ENCODE assay signal across 18 cellular contexts in the genomic region with DNA sequence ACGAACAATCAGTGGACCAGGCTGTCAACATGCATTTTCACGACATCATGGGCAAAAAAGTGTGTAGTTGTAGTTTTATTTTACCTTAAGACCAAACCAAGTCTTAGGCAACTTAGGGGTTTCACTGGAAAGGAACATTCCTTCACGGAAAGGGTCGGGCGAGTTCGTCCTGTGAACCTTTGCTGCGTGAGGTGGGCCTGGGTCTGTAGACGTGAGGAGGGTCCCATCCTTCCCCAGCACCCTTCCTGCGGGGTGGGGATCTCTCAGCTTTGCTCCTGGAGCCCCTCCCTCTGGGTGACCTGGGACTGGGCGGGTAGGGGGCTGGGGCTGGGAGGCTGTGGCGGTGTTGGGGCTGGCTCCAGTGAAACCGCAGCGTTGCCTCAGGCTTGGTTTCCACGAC. TPM values are rescaled to one million over a fixed set of nuclear protein-coding genes. Genes with fewer than 3 reads are reported as not detected.
DNase-seq lines count a peak whose midpoint lies in the region; FAIRE-seq and TF ChIP-seq lines count a peak whose summit lies in the region.
"Had no signal": no experiment of that assay in that cellular context is flagged by ENCODE, and none has a peak within 500 bp of the region (broad histone marks: within the 10 kb centered on the region; RNA-seq: fewer than 3 reads in every experiment).

No MANE protein-coding gene starts in this region.

- DNase-seq in H9 (no peak), mesendoderm (no peak), suprapubic skin (ENCODE audit: low spot score in 2 of 2) (no peak), SIG-M5 (lab: John Stamatoyannopoulos, UW) (no peak), GOT3 (lab: John Stamatoyannopoulos, UW) (no peak), GM19239 (ENCODE audit: insufficient read length, low spot score) (no peak)
- DNase-seq: CD4-positive, CD25-positive, alpha-beta regulatory T cell; HFFc6; KG1; NCI-H1417 treated with DMSO at 0.1 percent for 48 hours; NCI-H1930; NCI-H2171; NCI-H446 treated with DMSO at 0.1 percent for 48 hours; NCI-H748 treated with DMSO at 0.1 percent for 48 hours; PC-3 had no signal

- peaks cover 6% of the 10 kb centered on the region for H3K23me2 ChIP-seq in H9 (ENCODE audit: insufficient read length, low read depth, low read length, poor library complexity, severe bottlenecking)

- H3K4me1 Mint-ChIP-seq in H9 = peaks cover 0 to 20% of the 10 kb centered on the region in 2 experiments; a peak in 2 of 4 replicates

- no peak overlapping the region for H3K4me3 ChIP-seq in ectodermal cell (ENCODE audit: insufficient read depth, low read depth, low read length)
- no peak overlapping the region for H3K4me3 ChIP-seq in mesendoderm (ENCODE audit: low read length)
- no peak overlapping the region for H3K4me3 ChIP-seq in suprapubic skin
- H3K4me3 ChIP-seq: GM23338, SJSA1 had no signal

- no peak overlapping the region for H3K9ac ChIP-seq in H9 (ENCODE audit: extremely low read depth, insufficient read length, low read length)
- H3K9ac ChIP-seq in mesendoderm (ENCODE audit: low read length) = no peak overlapping the region

- H3K23ac ChIP-seq in H9 (ENCODE audit: insufficient read length, low read depth, low read length) = no peak overlapping the region
- no peak overlapping the region for H3K23ac ChIP-seq in mesendoderm (ENCODE audit: low read length)

- H3K79me2 ChIP-seq in H9 (ENCODE audit: insufficient read depth, low read length) (no peaks in the 10 kb centered on the region; the same call in 1 of the 2 replicates), mesendoderm (ENCODE audit: control insufficient read depth, insufficient read depth, low read length) (peaks cover 26% of the 10 kb centered on the region)

- H3K36me3 Mint-ChIP-seq in H9 (ENCODE audit: insufficient read depth in 1 of 3, low read depth in 3 of 3) = peaks cover 18 to 80% (median 62%) of the 10 kb centered on the region in 3 experiments

- no peak overlapping the region for H2AK5ac ChIP-seq in H9 (ENCODE audit: insufficient read length, low read length)
- no peak overlapping the region for H2AK5ac ChIP-seq in mesendoderm (ENCODE audit: low read length)

- TF ChIP-seq CTCF in H9 (conservative IDR thresholded peaks at IDR 0.05) (no peak), suprapubic skin (IDR thresholded peaks at IDR 0.05) (no peak)

- H2BK20ac ChIP-seq in H9 (ENCODE audit: low read depth, low read length, poor library complexity, severe bottlenecking) = no peak overlapping the region

- H4K5ac ChIP-seq in H9 (ENCODE audit: insufficient read length, low read depth, low read length) (no peak overlapping the region), mesendoderm (ENCODE audit: low read length) (no peak overlapping the region)

- H3K56ac ChIP-seq in H9 (ENCODE audit: insufficient read length, low read depth, low read length) = no peak overlapping the region
- peak overlapping the region; percentile 7 for H3K56ac ChIP-seq in mesendoderm (ENCODE audit: low read length)

- H2BK5ac ChIP-seq in H9 (ENCODE audit: insufficient read length, low read length) = no peak overlapping the region
- no peak overlapping the region for H2BK5ac ChIP-seq in mesendoderm (ENCODE audit: low read length)

- no peak for TF ChIP-seq EP300 in suprapubic skin (IDR thresholded peaks at IDR 0.05)

- no peak overlapping the region for H3T11ph ChIP-seq in H9 (ENCODE audit: low read length)

- H3K18ac ChIP-seq in H9 (ENCODE audit: insufficient read length, low read depth, low read length) (no peak overlapping the region), mesendoderm (ENCODE audit: low read length) (no peak overlapping the region)

- H2AFZ ChIP-seq in H9 (ENCODE audit: low read length) = no peak overlapping the region
- H2AFZ ChIP-seq: GM23338 had no signal

- H2BK15ac ChIP-seq in H9 (ENCODE audit: low read depth, low read length) (no peak overlapping the region), mesendoderm (replicated peaks; ENCODE audit: low read depth) (no peak overlapping the region)

- no peak overlapping the region for H3K4me2 ChIP-seq in H9 (ENCODE audit: insufficient read depth, insufficient read length, low read length)
- H3K4me2 ChIP-seq in mesendoderm (ENCODE audit: low read length) = no peak overlapping the region
- H3K4me2 ChIP-seq: GM23338 had no signal

- no peak overlapping the region for H2BK12ac ChIP-seq in H9 (ENCODE audit: insufficient read length, low read depth, low read length)

- peak overlapping the region in 2 of 3 experiments; percentile 36 to 59; a peak in 1 of 7 replicates for H3K27ac Mint-ChIP-seq in H9
- H3K27ac Mint-ChIP-seq: GM23338, HFFc6 had no signal

- no peaks in the 10 kb centered on the region for H4K20me1 ChIP-seq in H9 (ENCODE audit: control insufficient read depth, insufficient read depth, insufficient read length)

- no peaks in the 10 kb centered on the region for H3K9me3 ChIP-seq in H9 (ENCODE audit: control insufficient read depth, low read depth, low read length)
- H3K9me3 ChIP-seq in ectodermal cell (ENCODE audit: control insufficient read depth, low read length) = no peaks in the 10 kb centered on the region
- no peaks in the 10 kb centered on the region for H3K9me3 ChIP-seq in suprapubic skin
- H3K9me3 ChIP-seq: SJSA1 had no signal

- no peak overlapping the region for H3K4me3 Mint-ChIP-seq in H9
- H3K4me3 Mint-ChIP-seq: GM23338, HFFc6 had no signal

- H3K4ac ChIP-seq in H9 (ENCODE audit: low read depth, low read length) (no peak overlapping the region), mesendoderm (ENCODE audit: low read depth, low read length) (no peak overlapping the region)

- H3K79me1 ChIP-seq in H9 (ENCODE audit: insufficient read depth, low read depth, low read length, poor library complexity, severe bottlenecking) (peaks cover 3% of the 10 kb centered on the region), mesendoderm (ENCODE audit: low read length) (peaks cover 21% of the 10 kb centered on the region)

- H3K27ac ChIP-seq in H9 (ENCODE audit: insufficient read length, low read depth, low read length) = no peak overlapping the region
- peak overlapping the region; percentile 8 for H3K27ac ChIP-seq in ectodermal cell (ENCODE audit: insufficient read depth, low read depth, low read length, poor library complexity, severe bottlenecking)
- no peak overlapping the region for H3K27ac ChIP-seq in mesendoderm (ENCODE audit: low read depth, low read length)
- H3K27ac ChIP-seq in suprapubic skin = peak overlapping the region; percentile 63
- H3K27ac ChIP-seq: SJSA1 had no signal

- H3K36me3 ChIP-seq in ectodermal cell (ENCODE audit: control insufficient read depth, insufficient read depth, low read length) (peaks cover 39% of the 10 kb centered on the region), mesendoderm (ENCODE audit: control insufficient read depth, insufficient read depth, low read length) (peaks cover 16% of the 10 kb centered on the region), suprapubic skin (peaks cover 83% of the 10 kb centered on the region)

- no peak overlapping the region for H4K91ac ChIP-seq in H9 (ENCODE audit: insufficient read length, low read depth, low read length)

- H3K14ac ChIP-seq in H9 (ENCODE audit: insufficient read depth, low read length) = no peak overlapping the region

- H3K27me3 ChIP-seq in H9 (ENCODE audit: insufficient read depth, low read length) (no peaks in the 10 kb centered on the region), ectodermal cell (ENCODE audit: control insufficient read depth, insufficient read depth, low read length, poor library complexity, severe bottlenecking) (no peaks in the 10 kb centered on the region), mesendoderm (ENCODE audit: insufficient read depth, low read length, poor library complexity) (no peaks in the 10 kb centered on the region), suprapubic skin (no peaks in the 10 kb centered on the region)
- H3K27me3 ChIP-seq: SJSA1 had no signal

- H3K9me3 Mint-ChIP-seq in H9 = no peaks in the 10 kb centered on the region
- H3K9me3 Mint-ChIP-seq: GM23338, HFFc6 had no signal

- no peak for TF ChIP-seq POLR2A in suprapubic skin (IDR thresholded peaks at IDR 0.05)

- no peak for FAIRE-seq in GM19239 (lab: Jason Lieb, UNC)

- H2BK120ac ChIP-seq in H9 (ENCODE audit: low read depth, low read length, poor library complexity, severe bottlenecking) (no peak overlapping the region), mesendoderm (ENCODE audit: low read depth, low read length) (no peak overlapping the region)

- H4K8ac ChIP-seq in H9 (replicated peaks; ENCODE audit: insufficient read length, low read depth, low read length) = no peak overlapping the region
- no peak overlapping the region for H4K8ac ChIP-seq in mesendoderm (ENCODE audit: low read depth, low read length)

- H3K27me3 Mint-ChIP-seq in H9 (ENCODE audit: low read depth) = no peaks in the 10 kb centered on the region
- H3K27me3 Mint-ChIP-seq: CD4-positive, CD25-positive, alpha-beta regulatory T cell had no signal

- WGBS in H9 (ENCODE audit: extremely low coverage, insufficient read length, low lambda C conversion rate) = no CpG with 5 or more reads among the region's 14 CpGs
- WGBS in ectodermal cell, 2 experiments = 87 to 90% methylated on average over 14 of the region's 14 CpGs
- no CpG with 5 or more reads among the region's 14 CpGs for WGBS in mesendoderm (ENCODE audit: extremely low coverage, insufficient coverage, low lambda C conversion rate)
- 87% methylated on average over 11 of the region's 14 CpGs for WGBS in suprapubic skin

- H3K4me1 ChIP-seq in H9 (ENCODE audit: insufficient read depth, low read length) (no peaks in the 10 kb centered on the region), ectodermal cell (ENCODE audit: control insufficient read depth, insufficient read depth, low read length) (peaks cover 12% of the 10 kb centered on the region), mesendoderm (ENCODE audit: control insufficient read depth, low read depth, low read length) (no peaks in the 10 kb centered on the region), suprapubic skin (peaks cover 29% of the 10 kb centered on the region)
- H3K4me1 ChIP-seq: SJSA1 had no signal

RNA-seq across cellular contexts. Expression of gene RPS15, which starts 12.3 kb away (rescaled TPM):
- total RNA-seq in H9 (2021) = 1,628 and 1,677 TPM in 2 replicates
- 2,057 TPM for polyA plus RNA-seq in ectodermal cell (2013, experiment 1 of 4)
- polyA plus RNA-seq in ectodermal cell (2013, experiment 2 of 4) = 2,044 TPM
- polyA plus RNA-seq in ectodermal cell (2013, experiment 3 of 4) = 2,363 TPM
- 2,339 TPM for polyA plus RNA-seq in ectodermal cell (2013, experiment 4 of 4)
- polyA plus RNA-seq in mesendoderm (2013, experiment 1 of 2) = 2,706 TPM
- 2,673 TPM for polyA plus RNA-seq in mesendoderm (2013, experiment 2 of 2)
- 1,000 to 10,000 TPM; 1,802 to 3,909 (median 2,793) TPM for total RNA-seq in suprapubic skin

RNA-seq across cellular contexts. Expression of gene DAZAP1, which starts 18.5 kb away (rescaled TPM):
- total RNA-seq in H9 (2021) (255 and 265 TPM in 2 replicates), suprapubic skin (10 to 100 TPM; 41.5 to 75.4 (median 49.2) TPM)
- polyA plus RNA-seq in ectodermal cell (2013, experiment 1 of 4) = 164 TPM
- polyA plus RNA-seq in ectodermal cell (2013, experiment 2 of 4) = 161 TPM
- 111 TPM for polyA plus RNA-seq in ectodermal cell (2013, experiment 3 of 4)
- 116 TPM for polyA plus RNA-seq in ectodermal cell (2013, experiment 4 of 4)
- 243 TPM for polyA plus RNA-seq in mesendoderm (2013, experiment 1 of 2)
- polyA plus RNA-seq in mesendoderm (2013, experiment 2 of 2) = 246 TPM

RNA-seq across cellular contexts. Expression of gene APC2, which starts 24.0 kb away (rescaled TPM):
- total RNA-seq in H9 (2021) (0.68 and 2.0 TPM in 2 replicates), suprapubic skin (under 1 TPM in 3 of 4 donors, not detected in 1; 0.08 to 0.30 (median 0.26) TPM)
- 4.2 TPM for polyA plus RNA-seq in ectodermal cell (2013, experiment 1 of 4)
- 5.4 TPM for polyA plus RNA-seq in ectodermal cell (2013, experiment 2 of 4)
- polyA plus RNA-seq in ectodermal cell (2013, experiment 3 of 4) = 6.8 TPM
- polyA plus RNA-seq in ectodermal cell (2013, experiment 4 of 4) = 7.3 TPM
- 0.03 TPM for polyA plus RNA-seq in mesendoderm (2013, experiment 1 of 2)
- 0.06 TPM for polyA plus RNA-seq in mesendoderm (2013, experiment 2 of 2)
- total RNA-seq: SJSA1 had no signal

RNA-seq across cellular contexts. Expression of gene GAMT, which starts 24.6 kb away (rescaled TPM):
- 26.6 and 27.4 TPM in 2 replicates for total RNA-seq in H9 (2021)
- 52.9 TPM for polyA plus RNA-seq in ectodermal cell (2013, experiment 1 of 4)
- 56.8 TPM for polyA plus RNA-seq in ectodermal cell (2013, experiment 2 of 4)
- 38.4 TPM for polyA plus RNA-seq in ectodermal cell (2013, experiment 3 of 4)
- 41.1 TPM for polyA plus RNA-seq in ectodermal cell (2013, experiment 4 of 4)
- polyA plus RNA-seq in mesendoderm (2013, experiment 1 of 2) = 5.3 TPM
- polyA plus RNA-seq in mesendoderm (2013, experiment 2 of 2) = 6.2 TPM
- total RNA-seq in suprapubic skin = 10 to 100 TPM; 27.8 to 40.3 (median 34.0) TPM

RNA-seq across cellular contexts. Expression of gene NDUFS7, which starts 42.2 kb away (rescaled TPM):
- total RNA-seq in H9 (2021) = 83.7 and 83.9 TPM in 2 replicates
- polyA plus RNA-seq in ectodermal cell (2013, experiment 1 of 4) = 58.6 TPM
- 59.8 TPM for polyA plus RNA-seq in ectodermal cell (2013, experiment 2 of 4)
- 69.8 TPM for polyA plus RNA-seq in ectodermal cell (2013, experiment 3 of 4)
- polyA plus RNA-seq in ectodermal cell (2013, experiment 4 of 4) = 79.4 TPM
- 40.8 TPM for polyA plus RNA-seq in mesendoderm (2013, experiment 1 of 2)
- 41.7 TPM for polyA plus RNA-seq in mesendoderm (2013, experiment 2 of 2)
- 100 to 1,000 TPM in 2 of 4 donors, 10 to 100 TPM in 2; 66.8 to 154 (median 97.5) TPM for total RNA-seq in suprapubic skin

Comparison
In these comparisons a context has a peak if more than half of its experiments do, and no peak if none do; other contexts are left out.
1. H3K27ac ChIP-seq: peak in ectodermal cell (single experiment) and suprapubic skin (single experiment); none in H9 (single experiment) and mesendoderm (single experiment).